In the genomic region with DNA sequence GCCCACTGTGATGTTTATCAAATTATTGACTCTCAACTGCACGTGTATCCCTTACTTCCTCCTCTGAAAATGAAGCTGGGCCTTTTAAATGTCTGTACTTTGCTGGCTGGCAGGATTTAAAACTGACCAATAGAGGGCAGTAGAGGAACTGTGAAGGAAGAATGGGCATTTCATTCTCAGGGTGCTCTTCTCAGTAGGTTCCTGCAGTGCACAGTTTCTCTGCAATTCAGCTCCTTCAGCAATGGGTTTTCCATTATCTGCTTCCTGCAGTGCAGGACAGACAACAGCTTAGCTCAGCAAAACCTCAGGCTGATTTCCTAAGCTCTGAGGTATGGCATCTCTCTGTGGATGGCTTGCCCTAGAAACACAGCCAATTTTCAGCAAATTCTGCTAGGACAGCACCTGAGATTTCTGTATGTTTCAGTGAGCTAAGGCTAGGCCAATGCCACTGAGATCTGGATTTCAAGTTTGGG, we compare ENCODE assay signal across 8 cellular contexts.
DNase-seq lines count a peak whose midpoint lies in the region; ATAC-seq, FAIRE-seq and TF ChIP-seq lines count a peak whose summit lies in the region.

No MANE protein-coding gene starts in this region.

- no peaks in the 10 kb centered on the region for H3K36me3 ChIP-seq in SK-N-SH (replicated peaks in 1 of 2; ENCODE audit: control insufficient read depth in 1 of 2, insufficient read depth in 2 of 2, low read length in 1 of 2)
- no peaks in the 10 kb centered on the region for H3K36me3 ChIP-seq in tibial artery
- H3K36me3 ChIP-seq in thyroid gland, result no peaks in the 10 kb centered on the region

- no peaks in the 10 kb centered on the region for H3K79me2 ChIP-seq in SK-N-SH (ENCODE audit: insufficient read depth)

- H3K9ac ChIP-seq in SK-N-SH, result no peak overlapping the region

- H3K27me3 ChIP-seq in SK-N-SH (ENCODE audit: insufficient read depth) (peaks cover 8% of the 10 kb centered on the region; the same call in 1 of the 2 replicates), tibial artery (no peaks in the 10 kb centered on the region), thyroid gland (no peaks in the 10 kb centered on the region)

- H3K9me3 ChIP-seq in SK-N-SH, result no peaks in the 10 kb centered on the region
- no peaks in the 10 kb centered on the region for H3K9me3 ChIP-seq in tibial artery
- no peaks in the 10 kb centered on the region for H3K9me3 ChIP-seq in thyroid gland

- CTCF ChIA-PET in SK-N-SH (lab: Yijun Ruan, JAX), result interaction anchor here (0.6 to 1.7 kb wide), 24 partner anchors 8 to 901 kb away, joined by 3 to 13 read pairs (median 4); no protein-coding TSS in a partner anchor

- 0% methylated on average over 1 of the region's 1 CpG for WGBS in SK-N-SH (ENCODE audit: low lambda C conversion rate)
- WGBS in thyroid gland, 2 donors, result 0% methylated on average over 1 of the region's 1 CpG

- TF ChIP-seq CTCF in SK-N-SH (IDR thresholded peaks at IDR 0.05) (peak; percentile 82), tibial artery (IDR thresholded peaks at IDR 0.05) (peak; percentile 17 to 27), thyroid gland (IDR thresholded peaks at IDR 0.05) (peak in 1 of 6 experiments; percentile 38)

- TF ChIP-seq EP300 in SK-N-SH (IDR thresholded peaks at IDR 0.05; ENCODE audit: borderline replicate concordance in 1 of 2, low read depth in 1 of 2, low read length in 1 of 2), result no peak

- no peak overlapping the region for H3K4me2 ChIP-seq in SK-N-SH

- peak; percentile 74 for FAIRE-seq in GM12891 (lab: Jason Lieb, UNC)

- no peaks in the 10 kb centered on the region for H3F3A ChIP-seq in SK-N-SH (replicated peaks; ENCODE audit: insufficient read depth)

- H3K4me1 ChIP-seq in SK-N-SH (ENCODE audit: control insufficient read depth in 1 of 2, insufficient read depth in 2 of 2, low read depth in 1 of 2, low read length in 1 of 2) (no peaks in the 10 kb centered on the region), tibial artery (no peaks in the 10 kb centered on the region), thyroid gland (no peaks in the 10 kb centered on the region)

- H3K9me2 ChIP-seq in SK-N-SH, result no peaks in the 10 kb centered on the region

- DNase-seq in A172 (ENCODE audit: low spot score) (peak; percentile 62), GM12891 (ENCODE audit: insufficient read length, low spot score) (peak; percentile 27), NCI-H1417 (lab: John Stamatoyannopoulos, UW) (peak; percentile 71 to 93 (median 85)), SK-N-SH (peak; percentile 34), foreskin melanocyte (peak; percentile 29), tibial artery (no peak), thyroid gland (no peak)

- H3K4me3 ChIP-seq in SK-N-SH (ENCODE audit: low read depth in 2 of 2, low read length in 1 of 2) (peak overlapping the region in 1 of 2 experiments; percentile 25; a peak in 1 of 4 replicates), tibial artery (no peak overlapping the region), thyroid gland (replicated peaks in 1 of 3) (no peak overlapping the region)

- peak; percentile 62 for TF ChIP-seq RAD21 in SK-N-SH (IDR thresholded peaks at IDR 0.05; ENCODE audit: low read length)

- TF ChIP-seq POLR2A in GM12891 (IDR thresholded peaks at IDR 0.05; ENCODE audit: low read depth, low read length), result no peak
- no peak for TF ChIP-seq POLR2A in thyroid gland (IDR thresholded peaks at IDR 0.05)

- H3K27ac ChIP-seq in SK-N-SH (ENCODE audit: low read depth in 2 of 2, low read length in 1 of 2), result no peak overlapping the region
- H3K27ac ChIP-seq in tibial artery, result no peak overlapping the region
- no peak overlapping the region for H3K27ac ChIP-seq in thyroid gland

- POLR2A ChIA-PET in SK-N-SH (lab: Yijun Ruan, JAX), result no interaction called here

- intact Hi-C loops in tibial artery (cut with DNase I; ENCODE audit: low total_unique reads) (no loop called here), thyroid gland (cut with DNase I) (no loop called here)

- peak; percentile 96 for ATAC-seq in HG02623 (IDR thresholded peaks at IDR 0.05; ENCODE audit: unreplicated experiment)

- no peak overlapping the region for H2AFZ ChIP-seq in SK-N-SH (ENCODE audit: low read depth)

- H4K20me1 ChIP-seq in SK-N-SH (ENCODE audit: insufficient read depth), result no peaks in the 10 kb centered on the region

TF ChIP-seq in GM12891, 5 proteins besides CTCF, POLR2A, EP300 and RAD21:
- TF ChIP-seq PAX5 (IDR thresholded peaks at IDR 0.05; ENCODE audit: insufficient read depth, low read length, severe bottlenecking) (no peak), SPI1 (IDR thresholded peaks at IDR 0.05; ENCODE audit: low read depth, low read length) (no peak), TAF1 (IDR thresholded peaks at IDR 0.05; ENCODE audit: low read depth, low read length) (no peak), POLR2AphosphoS5 (IDR thresholded peaks at IDR 0.05; ENCODE audit: low read depth, low read length) (no peak), POU2F2 (IDR thresholded peaks at IDR 0.05; ENCODE audit: low read depth, low read length) (no peak)

TF ChIP-seq in SK-N-SH, 30 proteins besides CTCF, POLR2A, EP300 and RAD21:
- TF ChIP-seq POLR2AphosphoS5 (IDR thresholded peaks at IDR 0.05; ENCODE audit: low read depth, low read length), result no peak
- TF ChIP-seq, protein P1, sequence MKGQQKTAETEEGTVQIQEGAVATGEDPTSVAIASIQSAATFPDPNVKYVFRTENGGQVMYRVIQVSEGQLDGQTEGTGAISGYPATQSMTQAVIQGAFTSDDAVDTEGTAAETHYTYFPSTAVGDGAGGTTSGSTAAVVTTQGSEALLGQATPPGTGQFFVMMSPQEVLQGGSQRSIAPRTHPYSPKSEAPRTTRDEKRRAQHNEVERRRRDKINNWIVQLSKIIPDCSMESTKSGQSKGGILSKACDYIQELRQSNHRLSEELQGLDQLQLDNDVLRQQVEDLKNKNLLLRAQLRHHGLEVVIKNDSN (IDR thresholded peaks at IDR 0.05; ENCODE audit: borderline replicate concordance, low read depth), result no peak
- TF ChIP-seq, protein P2, sequence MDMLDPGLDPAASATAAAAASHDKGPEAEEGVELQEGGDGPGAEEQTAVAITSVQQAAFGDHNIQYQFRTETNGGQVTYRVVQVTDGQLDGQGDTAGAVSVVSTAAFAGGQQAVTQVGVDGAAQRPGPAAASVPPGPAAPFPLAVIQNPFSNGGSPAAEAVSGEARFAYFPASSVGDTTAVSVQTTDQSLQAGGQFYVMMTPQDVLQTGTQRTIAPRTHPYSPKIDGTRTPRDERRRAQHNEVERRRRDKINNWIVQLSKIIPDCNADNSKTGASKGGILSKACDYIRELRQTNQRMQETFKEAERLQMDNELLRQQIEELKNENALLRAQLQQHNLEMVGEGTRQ (IDR thresholded peaks at IDR 0.05; ENCODE audit: borderline replicate concordance, low read depth, low read length), result no peak
- TF ChIP-seq SMC3 (IDR thresholded peaks at IDR 0.05; ENCODE audit: low read depth, low read length), result peak; percentile 28
- TF ChIP-seq FOSL2 (IDR thresholded peaks at IDR 0.05; ENCODE audit: borderline replicate concordance, low read depth), result no peak
- no peak for TF ChIP-seq NFIC (IDR thresholded peaks at IDR 0.05; ENCODE audit: borderline replicate concordance)
- TF ChIP-seq, protein P3, sequence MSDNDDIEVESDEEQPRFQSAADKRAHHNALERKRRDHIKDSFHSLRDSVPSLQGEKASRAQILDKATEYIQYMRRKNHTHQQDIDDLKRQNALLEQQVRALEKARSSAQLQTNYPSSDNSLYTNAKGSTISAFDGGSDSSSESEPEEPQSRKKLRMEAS (IDR thresholded peaks at IDR 0.05; ENCODE audit: low read depth), result no peak
- no peak for TF ChIP-seq GABPA (IDR thresholded peaks at IDR 0.05; ENCODE audit: low read depth)

Comparison
In these comparisons a context has a peak if more than half of its experiments do, and no peak if none do; other contexts are left out.
1. DNase-seq: peak in A172 (single experiment), GM12891 (single experiment), NCI-H1417 (3 of 3), SK-N-SH (single experiment) and foreskin melanocyte (single experiment); none in tibial artery (0 of 2) and thyroid gland (0 of 2).